In genomic region chr2:36710858-36711520, GRCh38 we compare ENCODE assay signal across 2 cellular contexts.
A peak's percentile ranks its signal among the peaks of the same experiment; 100 is the strongest.
TF ChIP-seq lines count a peak whose summit lies in the region.

No MANE protein-coding gene starts in this region.

TF ChIP-seq in HEK293, 187 proteins besides CTCF, POLR2A, EP300 and RAD21:
- TF ChIP-seq ZSCAN30 (tag by site-specific recombination; IDR thresholded peaks at IDR 0.05) = no peak
- peak; percentile 97 for TF ChIP-seq ZNF184 (tag by site-specific recombination; IDR thresholded peaks at IDR 0.05)
- TF ChIP-seq SETDB1 (IDR thresholded peaks at IDR 0.05; ENCODE audit: insufficient read length, low read length) = peak; percentile 31

TF ChIP-seq in K562, 482 proteins besides CTCF, POLR2A, EP300 and RAD21:
- TF ChIP-seq ZNF184 (CRISPR knock-in tag; IDR thresholded peaks at IDR 0.05) = peak; percentile 74; the same call in 1 of the 2 replicates
- TF ChIP-seq ELF1 (tag; IDR thresholded peaks at IDR 0.05) = no peak
- peak; percentile 58 for TF ChIP-seq RBM25 (IDR thresholded peaks at IDR 0.05; ENCODE audit: low read depth, low read length, severe bottlenecking)
